ENCODE assay signal across 8 cellular contexts in genomic region chr11:120952503-120953229, GRCh38.
DNase-seq lines count a peak whose midpoint lies in the region; ATAC-seq, FAIRE-seq and TF ChIP-seq lines count a peak whose summit lies in the region.

No MANE protein-coding gene starts in this region.

- no peak for FAIRE-seq in pancreas (lab: Jason Lieb, UNC)

- H3K9me3 ChIP-seq in MM.1S (replicated peaks; ENCODE audit: insufficient read depth, low read length) (no peaks in the 10 kb centered on the region), SJCRH30 (replicated peaks) (no peaks in the 10 kb centered on the region), gastroesophageal sphincter (no peaks in the 10 kb centered on the region), pancreas (no peaks in the 10 kb centered on the region), tibial nerve (no peaks in the 10 kb centered on the region)

- DNase-seq in MM.1S (peak; percentile 48), SJCRH30 (peak; percentile 70 to 85), pancreas (peak; percentile 61 to 90 (median 79)), tibial nerve (ENCODE audit: low spot score in 2 of 2) (peak; percentile 45 to 79)
- peak; percentile 61 for DNase-seq in activated naive CD4-positive, alpha-beta T cell treated with anti-CD3 and anti-CD28 coated beads, Interleukin-2, amount 50 U/mL, for 16 hours

- H3K9me2 ChIP-seq in MM.1S (replicated peaks; ENCODE audit: insufficient read depth, low read length) = no peaks in the 10 kb centered on the region

- ATAC-seq in GM18498 (IDR thresholded peaks at IDR 0.05; ENCODE audit: unreplicated experiment) (peak; percentile 63), gastroesophageal sphincter (peak; percentile 49), pancreas (peak; percentile 88 to 100 (median 98)), GM21528 (IDR thresholded peaks at IDR 0.05; ENCODE audit: low FRiP score, unreplicated experiment) (no peak)

- H3K27me3 ChIP-seq in MM.1S (replicated peaks; ENCODE audit: insufficient read depth, low read length) (no peaks in the 10 kb centered on the region), SJCRH30 (no peaks in the 10 kb centered on the region), gastroesophageal sphincter (peaks cover 48% of the 10 kb centered on the region), pancreas (no peaks in the 10 kb centered on the region), tibial nerve (peaks cover 0 to 3% of the 10 kb centered on the region in 2 donors)

- H3K4me3 ChIP-seq in MM.1S (ENCODE audit: low read length) = no peak overlapping the region
- peak overlapping the region; percentile 15; the same call in 1 of the 2 replicates for H3K4me3 ChIP-seq in SJCRH30
- peak overlapping the region in 1 of 2 donors; percentile 16 for H3K4me3 ChIP-seq in gastroesophageal sphincter
- H3K4me3 ChIP-seq in pancreas = peak overlapping the region in 1 of 4 donors; percentile 22
- peak overlapping the region in 1 of 4 donors; percentile 17 for H3K4me3 ChIP-seq in tibial nerve

- no peak overlapping the region for H3K27ac ChIP-seq in MM.1S (ENCODE audit: low read length)
- H3K27ac ChIP-seq in SJCRH30 = no peak overlapping the region
- H3K27ac ChIP-seq in gastroesophageal sphincter = no peak overlapping the region
- no peak overlapping the region for H3K27ac ChIP-seq in pancreas
- H3K27ac ChIP-seq in tibial nerve = no peak overlapping the region

- H3K36me3 ChIP-seq in MM.1S (replicated peaks; ENCODE audit: insufficient read depth, low read length) (no peaks in the 10 kb centered on the region), SJCRH30 (no peaks in the 10 kb centered on the region), gastroesophageal sphincter (no peaks in the 10 kb centered on the region), pancreas (no peaks in the 10 kb centered on the region), tibial nerve (no peaks in the 10 kb centered on the region)

- H3K9ac ChIP-seq in MM.1S (ENCODE audit: low read length) = no peak overlapping the region

- peak overlapping the region; percentile 54 for H2AFZ ChIP-seq in MM.1S (ENCODE audit: low read length)

- H3K79me2 ChIP-seq in MM.1S (ENCODE audit: low read length) = no peaks in the 10 kb centered on the region

- H3F3A ChIP-seq in MM.1S (ENCODE audit: insufficient read depth, low read length) = no peaks in the 10 kb centered on the region

- H3K4me1 ChIP-seq in MM.1S (ENCODE audit: low read length) (no peaks in the 10 kb centered on the region), SJCRH30 (peaks cover 5% of the 10 kb centered on the region; the same call in 1 of the 2 replicates), gastroesophageal sphincter (peaks cover 0 to 8% (median 0%) of the 10 kb centered on the region in 3 donors), pancreas (no peaks in the 10 kb centered on the region), tibial nerve (peaks cover 0 to 8% (median 5%) of the 10 kb centered on the region in 4 donors)

- WGBS in gastroesophageal sphincter (ENCODE audit: low coverage in 1 of 2), 2 donors = 2 to 19% methylated on average over 6 to 15 of the region's 18 CpGs
- WGBS in pancreas, 2 donors = 11 to 14% methylated on average over 16 to 18 of the region's 18 CpGs
- 17 to 23% methylated on average over 18 of the region's 18 CpGs for WGBS in tibial nerve, 2 donors

- TF ChIP-seq POLR2A in gastroesophageal sphincter (IDR thresholded peaks at IDR 0.05) (no peak), tibial nerve (IDR thresholded peaks at IDR 0.05) (no peak)

- H4K20me1 ChIP-seq in MM.1S (ENCODE audit: insufficient read depth, low read length) = no peaks in the 10 kb centered on the region

- intact Hi-C loops in pancreas (cut with DNase I) = loop anchor here in 1 of 3 donors (10.0 kb wide), 1 partner anchor 438 kb away; the partner anchor contains the start of gene GRIK4

- no peak for TF ChIP-seq EP300 in gastroesophageal sphincter (IDR thresholded peaks at IDR 0.05)
- TF ChIP-seq EP300 in tibial nerve (IDR thresholded peaks at IDR 0.05) = no peak

- peak; percentile 77 for TF ChIP-seq CTCF in MM.1S (IDR thresholded peaks at IDR 0.05; ENCODE audit: low read length)
- peak in 3 of 4 experiments; percentile 21 to 75 (median 37) for TF ChIP-seq CTCF in gastroesophageal sphincter (IDR thresholded peaks at IDR 0.05)
- peak; percentile 27 to 65 (median 51) for TF ChIP-seq CTCF in pancreas (IDR thresholded peaks at IDR 0.05)
- peak; percentile 47 to 76 (median 66) for TF ChIP-seq CTCF in tibial nerve (IDR thresholded peaks at IDR 0.05)

- H3K4me2 ChIP-seq in MM.1S (ENCODE audit: low read depth, low read length) = peak overlapping the region; percentile 33; the same call in 1 of the 2 replicates
